Comparison of ENCODE assay signal across 16 cellular contexts in genomic region chr5:157665467-157666085, GRCh38. TPM values are rescaled to one million over a fixed set of nuclear protein-coding genes. Genes with fewer than 3 reads are reported as not detected.
DNase-seq lines count a peak whose midpoint lies in the region; ATAC-seq and TF ChIP-seq lines count a peak whose summit lies in the region.
"Had no signal": no experiment of that assay in that cellular context is flagged by ENCODE, and none has a peak within 500 bp of the region (broad histone marks: within the 10 kb centered on the region; RNA-seq: fewer than 3 reads in every experiment).

No MANE protein-coding gene starts in this region.

- H3K36me3 ChIP-seq in osteoblast (ENCODE audit: insufficient read depth, low read length) = no peaks in the 10 kb centered on the region
- H3K36me3 ChIP-seq in mesendoderm (ENCODE audit: control insufficient read depth, insufficient read depth, low read length) = no peaks in the 10 kb centered on the region

- H3K56ac ChIP-seq in mesendoderm (ENCODE audit: low read length) = no peak overlapping the region

- H4K8ac ChIP-seq in mesendoderm (ENCODE audit: low read depth, low read length) = no peak overlapping the region

- no peaks in the 10 kb centered on the region for H3K79me1 ChIP-seq in mesendoderm (ENCODE audit: low read length)

- H4K5ac ChIP-seq in mesendoderm (ENCODE audit: low read length) = no peak overlapping the region

- peak; percentile 78 for DNase-seq in EL
- peak; percentile 79 for DNase-seq in MV-4-11 (lab: John Stamatoyannopoulos, UW)
- DNase-seq in choroid plexus epithelial cell (ENCODE audit: low read depth) = peak; percentile 86
- DNase-seq in osteoblast (ENCODE audit: insufficient read length, low spot score, missing footprints) = peak; percentile 78
- no peak for DNase-seq in mesendoderm
- no peak for DNase-seq in DMS153 (lab: John Stamatoyannopoulos, UW)
- DNase-seq in progenitor cell of endocrine pancreas (ENCODE audit: low spot score, unreplicated experiment) = no peak
- DNase-seq: activated B cell treated with CpG ODN at 0.5 μM for 24 hours; activated gamma-delta T cell; dorsolateral prefrontal cortex; NCI-H1436; stimulated activated CD4-positive, alpha-beta T cell treated with anti-CD3 and anti-CD28 coated beads, Interleukin-15, amount 100 ng/mL, for 24 hours; stimulated activated naive B cell treated with anti-CD40 and anti-IgM and Interleukin-4, amounts not matched to agents 10 μg/mL and 1 μg/mL and 100 μg/mL, for 72 hours had no signal

- peaks cover 2% of the 10 kb centered on the region for H3K4me1 Mint-ChIP-seq in progenitor cell of endocrine pancreas (ENCODE audit: low read depth)

- no peak overlapping the region for H2AFZ ChIP-seq in osteoblast (ENCODE audit: low read length)

- ATAC-seq in HG02610 (IDR thresholded peaks at IDR 0.05; ENCODE audit: unreplicated experiment) = no peak
- ATAC-seq: natural killer cell treated with Interleukin-12 subunit alpha and Interleukin-12 subunit beta and Interleukin-15 and Interleukin-18, amount 100 ng/mL, for 72 hours; Panc1; stimulated activated naive B cell treated with anti-CD40 and anti-IgM and Interleukin-4, amounts not matched to agents 10 μg/mL and 1 μg/mL and 100 μg/mL, for 72 hours had no signal

- H3K36me3 Mint-ChIP-seq in progenitor cell of endocrine pancreas (ENCODE audit: insufficient read depth) = no peaks in the 10 kb centered on the region
- H3K36me3 Mint-ChIP-seq: stimulated activated naive B cell treated with anti-CD40 and anti-IgM and Interleukin-4, amounts not matched to agents 10 μg/mL and 1 μg/mL and 100 μg/mL, for 72 hours had no signal

- H3K27me3 ChIP-seq in osteoblast (ENCODE audit: insufficient read depth, low read length) (no peaks in the 10 kb centered on the region), mesendoderm (ENCODE audit: insufficient read depth, low read length, poor library complexity) (no peaks in the 10 kb centered on the region)

- H3K4me3 Mint-ChIP-seq in progenitor cell of endocrine pancreas (ENCODE audit: low read depth) = no peak overlapping the region
- H3K4me3 Mint-ChIP-seq: activated B cell treated with CpG ODN at 0.5 μM for 24 hours; natural killer cell treated with Interleukin-12 subunit alpha and Interleukin-12 subunit beta and Interleukin-15 and Interleukin-18, amount 100 ng/mL, for 72 hours; stimulated activated naive B cell treated with anti-CD40 and anti-IgM and Interleukin-4, amounts not matched to agents 10 μg/mL and 1 μg/mL and 100 μg/mL, for 72 hours had no signal

- no peak overlapping the region for H2BK120ac ChIP-seq in mesendoderm (ENCODE audit: low read depth, low read length)

- no peak for TF ChIP-seq CTCF in choroid plexus epithelial cell (conservative IDR thresholded peaks at IDR 0.05; ENCODE audit: low read depth, low read length)
- TF ChIP-seq CTCF in osteoblast (IDR thresholded peaks at IDR 0.05; ENCODE audit: extremely low read depth, low read depth, low read length) = no peak
- no peak for TF ChIP-seq CTCF in progenitor cell of endocrine pancreas (IDR thresholded peaks at IDR 0.05; ENCODE audit: unreplicated experiment)

- H3K4me2 ChIP-seq in osteoblast (ENCODE audit: insufficient read depth, low read length) (no peak overlapping the region), mesendoderm (ENCODE audit: low read length) (no peak overlapping the region)

- H3K27me3 Mint-ChIP-seq in progenitor cell of endocrine pancreas = peaks cover 21% of the 10 kb centered on the region
- H3K27me3 Mint-ChIP-seq: activated B cell treated with CpG ODN at 0.5 μM for 24 hours; stimulated activated naive B cell treated with anti-CD40 and anti-IgM and Interleukin-4, amounts not matched to agents 10 μg/mL and 1 μg/mL and 100 μg/mL, for 72 hours had no signal

- H3K27ac ChIP-seq in osteoblast (ENCODE audit: low read depth, low read length) = no peak overlapping the region
- H3K27ac ChIP-seq in mesendoderm (ENCODE audit: low read depth, low read length) = no peak overlapping the region
- H3K27ac ChIP-seq: dorsolateral prefrontal cortex had no signal

- no peak overlapping the region for H3K9ac ChIP-seq in mesendoderm (ENCODE audit: low read length)

- no peak overlapping the region for H3K4ac ChIP-seq in mesendoderm (ENCODE audit: low read depth, low read length)

- H3K23ac ChIP-seq in mesendoderm (ENCODE audit: low read length) = no peak overlapping the region

- H3K79me2 ChIP-seq in osteoblast (ENCODE audit: insufficient read depth, low read length) = no peaks in the 10 kb centered on the region
- H3K79me2 ChIP-seq in mesendoderm (ENCODE audit: control insufficient read depth, insufficient read depth, low read length) = no peaks in the 10 kb centered on the region

- H2BK5ac ChIP-seq in mesendoderm (ENCODE audit: low read length) = no peak overlapping the region

- H3K4me3 ChIP-seq in choroid plexus epithelial cell (ENCODE audit: low read depth, low read length) = no peak overlapping the region
- H3K4me3 ChIP-seq in osteoblast (ENCODE audit: insufficient read depth, low read length) = no peak overlapping the region
- no peak overlapping the region for H3K4me3 ChIP-seq in mesendoderm (ENCODE audit: low read length)
- H3K4me3 ChIP-seq: dorsolateral prefrontal cortex had no signal

- peaks cover 4% of the 10 kb centered on the region for H3K9me3 Mint-ChIP-seq in progenitor cell of endocrine pancreas (ENCODE audit: low read depth)

- no CpG with 5 or more reads among the region's 2 CpGs for WGBS in mesendoderm (ENCODE audit: extremely low coverage, insufficient coverage, low lambda C conversion rate)

- H3K18ac ChIP-seq in mesendoderm (ENCODE audit: low read length) = no peak overlapping the region

- H3K4me1 ChIP-seq in osteoblast (ENCODE audit: insufficient read depth, low read length) (peaks cover 3% of the 10 kb centered on the region), mesendoderm (ENCODE audit: control insufficient read depth, low read depth, low read length) (no peaks in the 10 kb centered on the region)

- H2BK15ac ChIP-seq in mesendoderm (replicated peaks; ENCODE audit: low read depth) = no peak overlapping the region

- no peak overlapping the region for H3K27ac Mint-ChIP-seq in progenitor cell of endocrine pancreas
- H3K27ac Mint-ChIP-seq: activated B cell treated with CpG ODN at 0.5 μM for 24 hours; natural killer cell treated with Interleukin-12 subunit alpha and Interleukin-12 subunit beta and Interleukin-15 and Interleukin-18, amount 100 ng/mL, for 72 hours; stimulated activated naive B cell treated with anti-CD40 and anti-IgM and Interleukin-4, amounts not matched to agents 10 μg/mL and 1 μg/mL and 100 μg/mL, for 72 hours had no signal

- no peak overlapping the region for H2AK5ac ChIP-seq in mesendoderm (ENCODE audit: low read length)

- no peaks in the 10 kb centered on the region for H3K9me3 ChIP-seq in osteoblast (ENCODE audit: low read depth, low read length)

- H4K20me1 ChIP-seq in osteoblast (ENCODE audit: insufficient read depth, low read length) = no peaks in the 10 kb centered on the region

RNA-seq across cellular contexts. Expression of gene C5orf52, which starts 5.8 kb away (rescaled TPM):
- total RNA-seq in osteoblast (not detected in 2 replicates), progenitor cell of endocrine pancreas (not detected in 2 replicates)
- polyA plus RNA-seq in mesendoderm (2013, experiment 1 of 2) = not detected
- polyA plus RNA-seq in mesendoderm (2013, experiment 2 of 2) = not detected
- total RNA-seq: activated B cell treated with CpG ODN at 0.5 μM for 24 hours; natural killer cell treated with Interleukin-12 subunit alpha and Interleukin-12 subunit beta and Interleukin-15 and Interleukin-18, amount 100 ng/mL, for 72 hours had no signal

RNA-seq across cellular contexts. Expression of gene SOX30, which starts 13.3 kb away (rescaled TPM):
- total RNA-seq in osteoblast (under 0.01 TPM in 2 replicates), progenitor cell of endocrine pancreas (not detected in 2 replicates)
- 0.29 TPM for polyA plus RNA-seq in mesendoderm (2013, experiment 1 of 2)
- polyA plus RNA-seq in mesendoderm (2013, experiment 2 of 2) = 0.38 TPM
- total RNA-seq: natural killer cell treated with Interleukin-12 subunit alpha and Interleukin-12 subunit beta and Interleukin-15 and Interleukin-18, amount 100 ng/mL, for 72 hours had no signal

Comparison
In these comparisons a context has a peak if more than half of its experiments do, and no peak if none do; other contexts are left out.
1. DNase-seq: peak in EL (single experiment), MV-4-11 (single experiment), choroid plexus epithelial cell (single experiment) and osteoblast (single experiment); none in mesendoderm (single experiment), DMS153 (single experiment) and progenitor cell of endocrine pancreas (single experiment).